In genomic region chr19:55578761-55579747, GRCh38 we compare ENCODE assay signal across 7 cellular contexts. TPM values are rescaled to one million over a fixed set of nuclear protein-coding genes. Genes with fewer than 3 reads are reported as not detected.
A peak's percentile ranks its signal among the peaks of the same experiment; 100 is the strongest.
DNase-seq lines count a peak whose midpoint lies in the region; ATAC-seq and TF ChIP-seq lines count a peak whose summit lies in the region.
"Had no signal": no experiment of that assay in that cellular context is flagged by ENCODE, and none has a peak within 500 bp of the region (broad histone marks: within the 10 kb centered on the region; RNA-seq: fewer than 3 reads in every experiment).

No MANE protein-coding gene starts in this region.

- no peak for ATAC-seq in GM18867 (IDR thresholded peaks at IDR 0.05; ENCODE audit: unreplicated experiment)

- H3K27ac ChIP-seq in temporal lobe (ENCODE audit: low read depth, low read length): peak overlapping the region; percentile 87

- H3K4me3 ChIP-seq in fibroblast of mammary gland (ENCODE audit: control insufficient read depth, low read depth, low read length): peak overlapping the region; percentile 86

- no peak for DNase-seq in activated T-cell treated with anti-CD3 and anti-CD28 coated beads, Interleukin-2, amount 50 U/mL, for 24 hours
- DNase-seq in activated T-cell treated with anti-CD3 and anti-CD28 coated beads for 4 hours (no peak), fibroblast of mammary gland (ENCODE audit: low read depth) (no peak), EL (no peak)
- DNase-seq: left colon had no signal

- no peak for TF ChIP-seq CTCF in fibroblast of mammary gland (conservative IDR thresholded peaks at IDR 0.05; ENCODE audit: control insufficient read depth, insufficient read depth, low read depth, low read length)

- peak overlapping the region; percentile 93 for H3K27ac Mint-ChIP-seq in activated T-cell treated with anti-CD3 and anti-CD28 coated beads, Interleukin-2, amount 50 U/mL, for 24 hours

- no peaks in the 10 kb centered on the region for H3K27me3 Mint-ChIP-seq in activated T-cell treated with anti-CD3 and anti-CD28 coated beads, Interleukin-2, amount 50 U/mL, for 24 hours

- H3K9me3 Mint-ChIP-seq in activated T-cell treated with anti-CD3 and anti-CD28 coated beads, Interleukin-2, amount 50 U/mL, for 24 hours: no peaks in the 10 kb centered on the region

- H3K4me1 Mint-ChIP-seq in activated T-cell treated with anti-CD3 and anti-CD28 coated beads, Interleukin-2, amount 50 U/mL, for 24 hours (ENCODE audit: low read depth): peaks cover 18% of the 10 kb centered on the region

- peaks cover 20% of the 10 kb centered on the region for H3K36me3 Mint-ChIP-seq in activated T-cell treated with anti-CD3 and anti-CD28 coated beads, Interleukin-2, amount 50 U/mL, for 24 hours (ENCODE audit: low read depth)

- peak overlapping the region; percentile 81 for H3K4me3 Mint-ChIP-seq in activated T-cell treated with anti-CD3 and anti-CD28 coated beads, Interleukin-2, amount 50 U/mL, for 24 hours

RNA-seq across cellular contexts. Expression of gene ZNF579, which starts 1.6 kb away (rescaled TPM):
- 3.4 TPM for total RNA-seq in temporal lobe

RNA-seq across cellular contexts. Expression of gene FIZ1, which starts 20.3 kb away (rescaled TPM):
- 3.2 TPM for total RNA-seq in temporal lobe

RNA-seq across cellular contexts. Expression of gene ZNF524, which starts 21.0 kb away (rescaled TPM):
- 4.4 TPM for total RNA-seq in temporal lobe

RNA-seq across cellular contexts. Expression of gene ZNF865, which starts 26.4 kb away (rescaled TPM):
- total RNA-seq in temporal lobe: 2.7 TPM

RNA-seq across cellular contexts. Expression of gene SBK3, which starts 33.7 kb away (rescaled TPM):
- total RNA-seq in temporal lobe: not detected
- total RNA-seq: left colon had no signal
